Comparison of ENCODE assay signal across 1 cellular context in genomic region chr3:39961404-39961693, GRCh38.
TF ChIP-seq lines count a peak whose summit lies in the region.

No MANE protein-coding gene starts in this region.

TF ChIP-seq in GM23338, 12 proteins besides CTCF, POLR2A, EP300 and RAD21 (continued from another document):
- no peak for TF ChIP-seq ZNF462 (CRISPR knock-in tag; IDR thresholded peaks at IDR 0.05)
- TF ChIP-seq NANOG (IDR thresholded peaks at IDR 0.05; ENCODE audit: borderline replicate concordance): no peak
- no peak for TF ChIP-seq EZH2phosphoT487 (IDR thresholded peaks at IDR 0.05; ENCODE audit: unreplicated experiment)
- no peak for TF ChIP-seq STAT1 (IDR thresholded peaks at IDR 0.05; ENCODE audit: unreplicated experiment)
- no peak for TF ChIP-seq EZH2 (IDR thresholded peaks at IDR 0.05; ENCODE audit: low read depth, unreplicated experiment)
- TF ChIP-seq POLR2AphosphoS5 (IDR thresholded peaks at IDR 0.05; ENCODE audit: low read depth): no peak
- TF ChIP-seq CREB1 (CRISPR knock-in tag; IDR thresholded peaks at IDR 0.05; ENCODE audit: low read depth): no peak
- TF ChIP-seq ZNF331 (CRISPR knock-in tag; IDR thresholded peaks at IDR 0.05; ENCODE audit: low read depth): no peak
- TF ChIP-seq, protein P1, sequence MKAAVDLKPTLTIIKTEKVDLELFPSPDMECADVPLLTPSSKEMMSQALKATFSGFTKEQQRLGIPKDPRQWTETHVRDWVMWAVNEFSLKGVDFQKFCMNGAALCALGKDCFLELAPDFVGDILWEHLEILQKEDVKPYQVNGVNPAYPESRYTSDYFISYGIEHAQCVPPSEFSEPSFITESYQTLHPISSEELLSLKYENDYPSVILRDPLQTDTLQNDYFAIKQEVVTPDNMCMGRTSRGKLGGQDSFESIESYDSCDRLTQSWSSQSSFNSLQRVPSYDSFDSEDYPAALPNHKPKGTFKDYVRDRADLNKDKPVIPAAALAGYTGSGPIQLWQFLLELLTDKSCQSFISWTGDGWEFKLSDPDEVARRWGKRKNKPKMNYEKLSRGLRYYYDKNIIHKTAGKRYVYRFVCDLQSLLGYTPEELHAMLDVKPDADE (IDR thresholded peaks at IDR 0.05): no peak
- no peak for TF ChIP-seq ZNF114 (CRISPR knock-in tag; IDR thresholded peaks at IDR 0.05)
TF ChIP-seq in GM23338: peak in this region for 0.
